ENCODE assay signal across 13 cellular contexts in genomic region chr9:129639756-129640085, GRCh38. TPM values are rescaled to one million over a fixed set of nuclear protein-coding genes. Genes with fewer than 3 reads are reported as not detected.
A peak's percentile ranks its signal among the peaks of the same experiment; 100 is the strongest.
DNase-seq lines count a peak whose midpoint lies in the region; ATAC-seq and TF ChIP-seq lines count a peak whose summit lies in the region.
"Had no signal": no experiment of that assay in that cellular context is flagged by ENCODE, and none has a peak within 500 bp of the region (broad histone marks: within the 10 kb centered on the region; RNA-seq: fewer than 3 reads in every experiment).

No MANE protein-coding gene starts in this region.

- in situ Hi-C loops in mammary epithelial cell (cut with MboI; ENCODE audit: low sequenced_read_pairs in 2 of 2), result loop anchor here (5.0 kb wide), 1 partner anchor 143 kb away; no protein-coding TSS in a partner anchor

- H4K20me1 ChIP-seq in KMS-11 (ENCODE audit: insufficient read depth), result no peaks in the 10 kb centered on the region
- peaks cover 2% of the 10 kb centered on the region for H4K20me1 ChIP-seq in mammary epithelial cell (ENCODE audit: insufficient read depth, low read length)

- no peak overlapping the region for H3K27ac ChIP-seq in CD4-positive, CD25-positive, alpha-beta regulatory T cell (ENCODE audit: insufficient read depth, low read length, poor library complexity, severe bottlenecking)
- no peak overlapping the region for H3K27ac ChIP-seq in KMS-11
- H3K27ac ChIP-seq in mammary epithelial cell (ENCODE audit: insufficient read depth, low read depth, low read length), result no peak overlapping the region

- no peaks in the 10 kb centered on the region for H3K27me3 Mint-ChIP-seq in CD4-positive, CD25-positive, alpha-beta regulatory T cell
- H3K27me3 Mint-ChIP-seq in natural killer cell treated with Interleukin-12 subunit alpha and Interleukin-12 subunit beta and Interleukin-15 and Interleukin-18, amount 100 ng/mL, for 72 hours, result no peaks in the 10 kb centered on the region

- WGBS in mammary epithelial cell (ENCODE audit: low coverage, missing lambda C conversion rate), result 79% methylated on average over 11 of the region's 12 CpGs

- H3K9ac ChIP-seq in KMS-11, result no peak overlapping the region
- H3K9ac ChIP-seq in mammary epithelial cell (ENCODE audit: insufficient read depth, low read length), result no peak overlapping the region

- CTCF ChIA-PET in mammary epithelial cell (lab: Charles Lee; ENCODE audit: low non-redundant PET), result no interaction called here

- H3K36me3 Mint-ChIP-seq in CD4-positive, CD25-positive, alpha-beta regulatory T cell, result peaks cover 8% of the 10 kb centered on the region
- no peaks in the 10 kb centered on the region for H3K36me3 Mint-ChIP-seq in natural killer cell treated with Interleukin-12 subunit alpha and Interleukin-12 subunit beta and Interleukin-15 and Interleukin-18, amount 100 ng/mL, for 72 hours

- H3K9me3 ChIP-seq in CD4-positive, CD25-positive, alpha-beta regulatory T cell (ENCODE audit: control insufficient read depth in 2 of 2, low read length in 2 of 2), result no peaks in the 10 kb centered on the region
- H3K9me3 ChIP-seq in mammary epithelial cell (replicated peaks; ENCODE audit: insufficient read depth, low read length), result no peaks in the 10 kb centered on the region

- no peak for ATAC-seq in CD4-positive, CD25-positive, alpha-beta regulatory T cell (ENCODE audit: low read depth in 2 of 2)
- no peak for ATAC-seq in natural killer cell treated with Interleukin-12 subunit alpha and Interleukin-12 subunit beta and Interleukin-15 and Interleukin-18, amount 100 ng/mL, for 72 hours
- ATAC-seq in HG03135 (IDR thresholded peaks at IDR 0.05; ENCODE audit: unreplicated experiment), result no peak
- no peak for ATAC-seq in HG03432 (IDR thresholded peaks at IDR 0.05; ENCODE audit: unreplicated experiment)
- ATAC-seq in GM19455 (IDR thresholded peaks at IDR 0.05; ENCODE audit: unreplicated experiment), result no peak
- ATAC-seq: GM12878 had no signal

- no peak for DNase-seq in CD4-positive, CD25-positive, alpha-beta regulatory T cell
- DNase-seq in mammary epithelial cell, result no peak
- no peak for DNase-seq in natural killer cell treated with Interleukin-12 subunit alpha and Interleukin-12 subunit beta and Interleukin-15 and Interleukin-18, amount 100 ng/mL, for 72 hours (ENCODE audit: low spot score)
- no peak for DNase-seq in stimulated activated CD4-positive, alpha-beta T cell treated with anti-CD3 and anti-CD28 coated beads, Interleukin-2, amount 100 ng/mL, for 24 hours
- DNase-seq: NCI-H526 treated with DMSO at 0.1 percent for 48 hours had no signal

- peaks cover 0 to 28% (median 9%) of the 10 kb centered on the region in 4 donors for H3K4me1 Mint-ChIP-seq in CD4-positive, CD25-positive, alpha-beta regulatory T cell
- H3K4me1 Mint-ChIP-seq in natural killer cell treated with Interleukin-12 subunit alpha and Interleukin-12 subunit beta and Interleukin-15 and Interleukin-18, amount 100 ng/mL, for 72 hours (ENCODE audit: low read depth in 2 of 2), result peaks cover 10 to 18% of the 10 kb centered on the region in 2 donors

- intact Hi-C loops in mammary epithelial cell (cut with micrococcal nuclease), result no loop called here

- H3K4me2 ChIP-seq in KMS-11 (0 out of 2 replicates have a peak overlapping the region, but pooled peaks have one; percentile 58), mammary epithelial cell (ENCODE audit: insufficient read depth, low read depth, low read length) (peak overlapping the region; percentile 96)

- H3K27me3 ChIP-seq in CD4-positive, CD25-positive, alpha-beta regulatory T cell (ENCODE audit: control insufficient read depth, insufficient read depth, low read length), result no peaks in the 10 kb centered on the region
- peaks cover 3% of the 10 kb centered on the region; the same call in 1 of the 2 replicates for H3K27me3 ChIP-seq in KMS-11 (ENCODE audit: insufficient read depth, low read depth)
- H3K27me3 ChIP-seq in mammary epithelial cell (ENCODE audit: insufficient read depth, low read length), result no peaks in the 10 kb centered on the region

- H3K27ac Mint-ChIP-seq in CD4-positive, CD25-positive, alpha-beta regulatory T cell, result peak overlapping the region in 1 of 3 donors; percentile 38
- H3K27ac Mint-ChIP-seq in natural killer cell treated with Interleukin-12 subunit alpha and Interleukin-12 subunit beta and Interleukin-15 and Interleukin-18, amount 100 ng/mL, for 72 hours, result no peak overlapping the region

- H3K79me2 ChIP-seq in KMS-11 (ENCODE audit: insufficient read depth, low read depth) (peaks cover 18% of the 10 kb centered on the region; the same call in 1 of the 2 replicates), mammary epithelial cell (ENCODE audit: insufficient read depth, low read length) (peaks cover 60% of the 10 kb centered on the region)

- no TSS peak for BruUV-seq in mammary epithelial cell (replicated peaks; lab: Mats Ljungman, UMichigan)

- no peak overlapping the region for H3K4me3 ChIP-seq in CD4-positive, CD25-positive, alpha-beta regulatory T cell (ENCODE audit: low read depth, low read length)
- no peak overlapping the region for H3K4me3 ChIP-seq in KMS-11 (IDR thresholded peaks at IDR 0.05; ENCODE audit: insufficient read depth, low read depth, low read length)
- no peak overlapping the region for H3K4me3 ChIP-seq in mammary epithelial cell (replicated peaks in 1 of 3; ENCODE audit: insufficient read depth in 1 of 3, low read depth in 2 of 3, low read length in 3 of 3)
- H3K4me3 ChIP-seq: GM12878 had no signal

- no peaks in the 10 kb centered on the region for H3K9me3 Mint-ChIP-seq in CD4-positive, CD25-positive, alpha-beta regulatory T cell
- no peaks in the 10 kb centered on the region for H3K9me3 Mint-ChIP-seq in natural killer cell treated with Interleukin-12 subunit alpha and Interleukin-12 subunit beta and Interleukin-15 and Interleukin-18, amount 100 ng/mL, for 72 hours

- peak overlapping the region; percentile 73 to 89 (median 83) for H3K4me3 Mint-ChIP-seq in CD4-positive, CD25-positive, alpha-beta regulatory T cell
- peak overlapping the region; percentile 93 for H3K4me3 Mint-ChIP-seq in natural killer cell treated with Interleukin-12 subunit alpha and Interleukin-12 subunit beta and Interleukin-15 and Interleukin-18, amount 100 ng/mL, for 72 hours

- H3K4me1 ChIP-seq in CD4-positive, CD25-positive, alpha-beta regulatory T cell (ENCODE audit: control insufficient read depth, insufficient read depth, low read length, poor library complexity, severe bottlenecking), result peaks cover 26% of the 10 kb centered on the region
- H3K4me1 ChIP-seq in KMS-11 (ENCODE audit: low read depth, poor library complexity, severe bottlenecking), result no peaks in the 10 kb centered on the region
- peaks cover 19% of the 10 kb centered on the region for H3K4me1 ChIP-seq in mammary epithelial cell (ENCODE audit: insufficient read depth, low read length)

- no peak overlapping the region for H2AFZ ChIP-seq in KMS-11 (ENCODE audit: low read depth)
- H2AFZ ChIP-seq in mammary epithelial cell (ENCODE audit: low read depth, low read length), result no peak overlapping the region

- dilution Hi-C loops in mammary epithelial cell (cut with HindIII; ENCODE audit: low sequenced_read_pairs), result no loop called here

- TF ChIP-seq CTCF in KMS-11 (conservative IDR thresholded peaks at IDR 0.05; ENCODE audit: low read depth, low read length) (no peak), mammary epithelial cell (conservative IDR thresholded peaks at IDR 0.05 in 1 of 2, IDR thresholded peaks at IDR 0.05 in 1 of 2; ENCODE audit: extremely low read depth in 1 of 2, insufficient read depth in 1 of 2, low read depth in 1 of 2, low read length in 2 of 2) (no peak)

- H3K36me3 ChIP-seq in CD4-positive, CD25-positive, alpha-beta regulatory T cell (ENCODE audit: control insufficient read depth, insufficient read depth, low read length), result peaks cover 42% of the 10 kb centered on the region
- no peaks in the 10 kb centered on the region for H3K36me3 ChIP-seq in KMS-11 (ENCODE audit: insufficient read depth)
- peaks cover 28% of the 10 kb centered on the region for H3K36me3 ChIP-seq in mammary epithelial cell (ENCODE audit: insufficient read depth, low read length)

RNA-seq across cellular contexts. Expression of gene ASB6, which starts 2.2 kb away (rescaled TPM):
- 27.8 TPM for total RNA-seq in CD4-positive, CD25-positive, alpha-beta regulatory T cell
- 10 to 100 TPM; 21.7 to 26.9 (median 23.7) TPM for polyA plus RNA-seq in CD4-positive, CD25-positive, alpha-beta regulatory T cell
- total RNA-seq in mammary epithelial cell, result 10 to 100 TPM; 21.4 to 28.2 TPM
- 25.2 TPM for polyA plus RNA-seq in mammary epithelial cell
- 8.7 TPM for polyA minus RNA-seq in mammary epithelial cell
- 10 to 100 TPM; 31.0 to 42.5 TPM for total RNA-seq in natural killer cell treated with Interleukin-12 subunit alpha and Interleukin-12 subunit beta and Interleukin-15 and Interleukin-18, amount 100 ng/mL, for 72 hours

RNA-seq across cellular contexts. Expression of gene NTMT1, which starts 13.8 kb away (rescaled TPM):
- total RNA-seq in CD4-positive, CD25-positive, alpha-beta regulatory T cell, result 37.4 TPM
- 10 to 100 TPM; 41.9 to 56.7 (median 52.8) TPM for polyA plus RNA-seq in CD4-positive, CD25-positive, alpha-beta regulatory T cell
- 10 to 100 TPM; 15.0 to 44.6 TPM for total RNA-seq in mammary epithelial cell
- 59.9 TPM for polyA plus RNA-seq in mammary epithelial cell
- 49.3 TPM for polyA minus RNA-seq in mammary epithelial cell
- total RNA-seq in natural killer cell treated with Interleukin-12 subunit alpha and Interleukin-12 subunit beta and Interleukin-15 and Interleukin-18, amount 100 ng/mL, for 72 hours, result 10 to 100 TPM; 28.9 to 63.1 TPM

RNA-seq across cellular contexts. Expression of gene C9orf50, which starts 18.8 kb away (rescaled TPM):
- total RNA-seq in CD4-positive, CD25-positive, alpha-beta regulatory T cell, result not detected
- polyA plus RNA-seq in CD4-positive, CD25-positive, alpha-beta regulatory T cell, result not detected
- not detected for total RNA-seq in mammary epithelial cell
- not detected for polyA plus RNA-seq in mammary epithelial cell
- polyA minus RNA-seq in mammary epithelial cell, result not detected
- total RNA-seq in natural killer cell treated with Interleukin-12 subunit alpha and Interleukin-12 subunit beta and Interleukin-15 and Interleukin-18, amount 100 ng/mL, for 72 hours, result not detected
- total RNA-seq: bronchial epithelial cell, GM12878, kidney epithelial cell, SK-MEL-5 had no signal
- polyA plus RNA-seq: GM12878 had no signal

RNA-seq across cellular contexts. Expression of gene PRRX2, which starts 25.7 kb away (rescaled TPM):
- total RNA-seq in CD4-positive, CD25-positive, alpha-beta regulatory T cell, result not detected
- not detected for polyA plus RNA-seq in CD4-positive, CD25-positive, alpha-beta regulatory T cell
- under 1 TPM in 1 of 2 donors, not detected in 1; 0.33 TPM for total RNA-seq in mammary epithelial cell
- not detected for polyA plus RNA-seq in mammary epithelial cell
- not detected for polyA minus RNA-seq in mammary epithelial cell
- not detected for total RNA-seq in natural killer cell treated with Interleukin-12 subunit alpha and Interleukin-12 subunit beta and Interleukin-15 and Interleukin-18, amount 100 ng/mL, for 72 hours
- total RNA-seq: bronchial epithelial cell, GM12878, kidney epithelial cell had no signal
- polyA plus RNA-seq: GM12878 had no signal
